Comparison of ENCODE assay signal across 11 cellular contexts in the genomic region with DNA sequence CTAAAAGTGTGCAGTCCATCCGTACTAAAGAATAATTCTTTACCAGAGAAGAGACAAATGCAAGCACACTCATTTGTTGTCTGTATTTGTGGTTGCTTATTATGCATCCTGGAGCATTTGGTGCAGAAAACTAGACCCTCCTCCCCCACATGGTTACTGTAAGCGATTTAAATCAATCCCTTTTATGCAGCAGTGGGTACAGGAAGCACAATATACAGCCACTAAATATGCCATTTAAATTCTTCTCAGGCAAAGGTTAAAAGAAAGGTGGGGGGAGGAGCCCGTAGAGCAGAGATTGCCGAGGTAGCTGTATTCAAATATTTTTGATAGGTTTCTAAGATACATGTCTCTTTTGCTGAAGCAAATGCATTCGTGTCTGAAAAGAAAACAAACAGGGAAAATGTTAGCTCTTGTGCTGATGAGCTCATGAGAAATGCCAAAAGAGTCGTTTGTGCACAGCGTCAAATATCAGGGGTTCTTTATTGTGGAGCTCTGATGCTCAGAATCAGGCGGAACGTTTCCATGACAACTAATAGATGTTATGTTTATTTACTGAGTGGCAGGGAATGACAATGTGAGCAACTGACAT.
DNase-seq lines count a peak whose midpoint lies in the region; ATAC-seq and TF ChIP-seq lines count a peak whose summit lies in the region.
"Had no signal": no experiment of that assay in that cellular context is flagged by ENCODE, and none has a peak within 500 bp of the region (broad histone marks: within the 10 kb centered on the region; RNA-seq: fewer than 3 reads in every experiment).

No MANE protein-coding gene starts in this region.

- in situ Hi-C loops in astrocyte of the spinal cord (cut with HindIII; ENCODE audit: low sequenced_read_pairs): no loop called here

- peaks cover 0 to 6% (median 0%) of the 10 kb centered on the region in 11 donors for H3K9me3 ChIP-seq in heart right ventricle

- DNase-seq in DMS53 treated with DMSO at 0.1 percent for 48 hours (lab: John Stamatoyannopoulos, UW; ENCODE audit: unreplicated experiment) (peak; percentile 85), NCI-H2081 (lab: John Stamatoyannopoulos, UW) (peak; percentile 96 to 97), astrocyte of the spinal cord (ENCODE audit: low read depth, low spot score) (peak; percentile 20), myocyte (ENCODE audit: low read depth) (peak; percentile 1), heart right ventricle (no peak), AML-193 (lab: John Stamatoyannopoulos, UW) (no peak), posterior vena cava (ENCODE audit: low spot score) (no peak)
- DNase-seq: activated B cell treated with CpG ODN at 0.5 μM for 24 hours; activated naive CD4-positive, alpha-beta T cell treated with Interleukin-2 at 50 U/mL for 16 hours; effector memory CD4-positive, alpha-beta T cell had no signal

- no peaks in the 10 kb centered on the region for H3K4me1 ChIP-seq in heart right ventricle

- TF ChIP-seq CTCF in astrocyte of the spinal cord (IDR thresholded peaks at IDR 0.05; ENCODE audit: low read depth, low read length) (no peak), heart right ventricle (IDR thresholded peaks at IDR 0.05) (no peak)

- no peak overlapping the region for H3K4me3 ChIP-seq in astrocyte of the spinal cord (ENCODE audit: low read depth, low read length)
- no peak overlapping the region for H3K4me3 ChIP-seq in heart right ventricle

- H3K36me3 ChIP-seq in heart right ventricle: no peaks in the 10 kb centered on the region

- intact Hi-C loops in heart right ventricle (cut with DNase I) (no loop called here), posterior vena cava (cut with DNase I) (no loop called here)

- ATAC-seq in GM19397 (IDR thresholded peaks at IDR 0.05; ENCODE audit: unreplicated experiment) (no peak), heart right ventricle (no peak)

- H3K27me3 ChIP-seq in heart right ventricle: no peaks in the 10 kb centered on the region

- 45 to 52% methylated on average over 9 of the region's 9 CpGs for WGBS in heart right ventricle, 2 donors

- no peak overlapping the region for H3K27ac ChIP-seq in heart right ventricle

Comparison
In these comparisons a context has a peak if more than half of its experiments do, and no peak if none do; other contexts are left out.
1. DNase-seq: peak in DMS53 treated with DMSO at 0.1 percent for 48 hours (single experiment), NCI-H2081 (2 of 2), astrocyte of the spinal cord (single experiment) and myocyte (single experiment); none in heart right ventricle (0 of 2), AML-193 (0 of 2) and posterior vena cava (single experiment).